In genomic region chrX:49041683-49042529, GRCh38 we compare ENCODE assay signal across 1 cellular context.
TF ChIP-seq lines count a peak whose summit lies in the region.

No MANE protein-coding gene starts in this region.

TF ChIP-seq in endothelial cell of umbilical vein, 7 proteins besides CTCF, POLR2A, EP300 and RAD21 (continued from another document):
- TF ChIP-seq FOS (IDR thresholded peaks at IDR 0.05; ENCODE audit: borderline replicate concordance, insufficient read depth, low read length) (no peak), POLR2AphosphoS5 (IDR thresholded peaks at IDR 0.05; ENCODE audit: insufficient read depth, low read depth, low read length) (no peak), MAX (IDR thresholded peaks at IDR 0.05; ENCODE audit: insufficient read depth, insufficient read length) (no peak)
